Comparison of ENCODE assay signal across 21 cellular contexts in genomic region chr2:46001290-46001689, GRCh38.
DNase-seq lines count a peak whose midpoint lies in the region; ATAC-seq and TF ChIP-seq lines count a peak whose summit lies in the region.
"Had no signal": no experiment of that assay in that cellular context is flagged by ENCODE, and none has a peak within 500 bp of the region (broad histone marks: within the 10 kb centered on the region; RNA-seq: fewer than 3 reads in every experiment).

No MANE protein-coding gene starts in this region.

- H3K27ac Mint-ChIP-seq in endodermal cell: peak overlapping the region; percentile 70
- H3K27ac Mint-ChIP-seq in T-helper 17 cell: no peak overlapping the region
- H3K27ac Mint-ChIP-seq: activated naive CD8-positive, alpha-beta T cell; progenitor cell of endocrine pancreas; stimulated activated effector memory CD8-positive, alpha-beta T cell treated with anti-CD3 and anti-CD28 coated beads, Interleukin-12 subunit alpha, Interleukin-12 subunit beta, amount 100 ng/mL, for 72 hours; WTC11 had no signal

- no peaks in the 10 kb centered on the region for H3K36me3 ChIP-seq in endodermal cell (ENCODE audit: control insufficient read depth, insufficient read depth, low read length)
- H3K36me3 ChIP-seq in lower lobe of right lung: peaks cover 31% of the 10 kb centered on the region
- peaks cover 0 to 22% (median 12%) of the 10 kb centered on the region in 5 donors for H3K36me3 ChIP-seq in subcutaneous abdominal adipose tissue (ENCODE audit: control insufficient read depth in 5 of 5, insufficient read depth in 5 of 5, low read length in 5 of 5)
- H3K36me3 ChIP-seq: ascending aorta, HAP-1 had no signal

- H3K36me3 Mint-ChIP-seq in endodermal cell (ENCODE audit: low read depth) (no peaks in the 10 kb centered on the region), T-helper 17 cell (ENCODE audit: low read depth) (peaks cover 12% of the 10 kb centered on the region)
- H3K36me3 Mint-ChIP-seq: stimulated activated effector memory CD8-positive, alpha-beta T cell treated with anti-CD3 and anti-CD28 coated beads, Interleukin-12 subunit alpha, Interleukin-12 subunit beta, amount 100 ng/mL, for 72 hours; WTC11 had no signal

- H3K27ac ChIP-seq in endodermal cell (ENCODE audit: low read depth, low read length): no peak overlapping the region
- peak overlapping the region; percentile 74 for H3K27ac ChIP-seq in lower lobe of right lung
- peak overlapping the region; percentile 75 for H3K27ac ChIP-seq in subcutaneous abdominal adipose tissue (ENCODE audit: low read depth, low read length)
- H3K27ac ChIP-seq: ascending aorta had no signal

- H3K27me3 ChIP-seq in endodermal cell (ENCODE audit: control insufficient read depth, insufficient read depth, low read length, poor library complexity, severe bottlenecking): no peaks in the 10 kb centered on the region
- no peaks in the 10 kb centered on the region for H3K27me3 ChIP-seq in lower lobe of right lung (ENCODE audit: low read depth)
- no peaks in the 10 kb centered on the region for H3K27me3 ChIP-seq in subcutaneous abdominal adipose tissue (ENCODE audit: control insufficient read depth in 5 of 5, insufficient read depth in 4 of 5, low read length in 5 of 5)
- H3K27me3 ChIP-seq: ascending aorta had no signal

- H3K4me3 Mint-ChIP-seq in endodermal cell (no peak overlapping the region), T-helper 17 cell (no peak overlapping the region)
- H3K4me3 Mint-ChIP-seq: activated naive CD8-positive, alpha-beta T cell; stimulated activated effector memory CD8-positive, alpha-beta T cell treated with anti-CD3 and anti-CD28 coated beads, Interleukin-12 subunit alpha, Interleukin-12 subunit beta, amount 100 ng/mL, for 72 hours; WTC11 had no signal

- no peaks in the 10 kb centered on the region for H3K9me3 ChIP-seq in endodermal cell (ENCODE audit: control insufficient read depth, low read length)
- no peaks in the 10 kb centered on the region for H3K9me3 ChIP-seq in lower lobe of right lung
- no peaks in the 10 kb centered on the region for H3K9me3 ChIP-seq in subcutaneous abdominal adipose tissue (ENCODE audit: control insufficient read depth in 5 of 5, low read length in 5 of 5)
- no peaks in the 10 kb centered on the region for H3K9me3 ChIP-seq in T-helper 17 cell (ENCODE audit: control insufficient read depth, low read length, poor library complexity, severe bottlenecking)
- H3K9me3 ChIP-seq: ascending aorta, HAP-1, mucosa of descending colon had no signal

- H3K27me3 Mint-ChIP-seq in endodermal cell (ENCODE audit: insufficient read depth) (peaks cover 2% of the 10 kb centered on the region), T-helper 17 cell (no peaks in the 10 kb centered on the region)
- H3K27me3 Mint-ChIP-seq: activated naive CD8-positive, alpha-beta T cell had no signal

- H3K4me3 ChIP-seq in endodermal cell (ENCODE audit: low read length) (no peak overlapping the region), lower lobe of right lung (no peak overlapping the region), subcutaneous abdominal adipose tissue (ENCODE audit: low read depth in 1 of 5, low read length in 5 of 5) (no peak overlapping the region)
- H3K4me3 ChIP-seq: HAP-1, mucosa of descending colon, skin epidermis had no signal

- H3K9me3 Mint-ChIP-seq in endodermal cell: no peaks in the 10 kb centered on the region
- H3K9me3 Mint-ChIP-seq: stimulated activated effector memory CD8-positive, alpha-beta T cell treated with anti-CD3 and anti-CD28 coated beads, Interleukin-12 subunit alpha, Interleukin-12 subunit beta, amount 100 ng/mL, for 72 hours; WTC11 had no signal

- H3K4me1 Mint-ChIP-seq in endodermal cell (peaks cover 38% of the 10 kb centered on the region), T-helper 17 cell (peaks cover 8% of the 10 kb centered on the region)

- WGBS in endodermal cell (ENCODE audit: insufficient coverage in 1 of 2, insufficient read length in 1 of 2), 2 experiments: 97 to 100% methylated on average over 2 to 7 of the region's 7 CpGs

- TF ChIP-seq CTCF in endodermal cell (conservative IDR thresholded peaks at IDR 0.05): no peak
- no peak for TF ChIP-seq CTCF in lower lobe of right lung (IDR thresholded peaks at IDR 0.05)

- peak overlapping the region; percentile 22 for H3K9ac ChIP-seq in endodermal cell (ENCODE audit: extremely low read depth, low read length, poor library complexity, severe bottlenecking)
- H3K9ac ChIP-seq in subcutaneous abdominal adipose tissue (ENCODE audit: low read length in 5 of 5): no peak overlapping the region

- DNase-seq in NCI-H226 (peak; percentile 15), endodermal cell (peak; percentile 38), lower lobe of right lung (no peak), T-helper 17 cell (no peak)
- DNase-seq: central memory CD4-positive, alpha-beta T cell; mucosa of descending colon; NCI-H1105 treated with DMSO at 0.1 percent for 48 hours; NCI-H2029 treated with DMSO at 0.1 percent for 48 hours; NCI-H345; NCI-H82; stimulated activated CD4-positive, alpha-beta T cell treated with anti-CD3 and anti-CD28 coated beads, Interleukin-2, amount 100 ng/mL, for 24 hours had no signal

- ATAC-seq in lower lobe of right lung: no peak
- no peak for ATAC-seq in T-helper 17 cell
- ATAC-seq in GM19467 (IDR thresholded peaks at IDR 0.05; ENCODE audit: unreplicated experiment): no peak
- no peak for ATAC-seq in HG02981 (IDR thresholded peaks at IDR 0.05; ENCODE audit: unreplicated experiment)
- ATAC-seq: stimulated activated effector memory CD8-positive, alpha-beta T cell treated with anti-CD3 and anti-CD28 coated beads, Interleukin-12 subunit alpha, Interleukin-12 subunit beta, amount 100 ng/mL, for 72 hours; WTC11 had no signal

- H3K4me1 ChIP-seq in endodermal cell (ENCODE audit: control insufficient read depth, insufficient read depth, low read length) (peaks cover 12% of the 10 kb centered on the region), lower lobe of right lung (peaks cover 42% of the 10 kb centered on the region), subcutaneous abdominal adipose tissue (ENCODE audit: control insufficient read depth in 5 of 5, insufficient read depth in 5 of 5, low read length in 5 of 5) (peaks cover 0 to 19% (median 11%) of the 10 kb centered on the region in 5 donors)
- H3K4me1 ChIP-seq: HAP-1 had no signal

- intact Hi-C loops in lower lobe of right lung (cut with DNase I): no loop called here

Comparison
In these comparisons a context has a peak if more than half of its experiments do, and no peak if none do; other contexts are left out.
1. DNase-seq: peak in NCI-H226 (single experiment) and endodermal cell (single experiment); none in lower lobe of right lung (single experiment) and T-helper 17 cell (0 of 3).